ENCODE assay signal across 9 cellular contexts in genomic region chrX:73977542-73978169, GRCh38.
DNase-seq lines count a peak whose midpoint lies in the region; ATAC-seq lines count a peak whose summit lies in the region.
"Had no signal": no experiment of that assay in that cellular context is flagged by ENCODE, and none has a peak within 500 bp of the region (broad histone marks: within the 10 kb centered on the region; RNA-seq: fewer than 3 reads in every experiment).

No MANE protein-coding gene starts in this region.

- H3K4me1 ChIP-seq in HUES48 (ENCODE audit: control insufficient read depth, insufficient read depth, low read length) (peaks cover 67% of the 10 kb centered on the region), iPS-15b (ENCODE audit: control insufficient read depth, insufficient read depth, low read length) (peaks cover 28% of the 10 kb centered on the region)

- H3K4me3 ChIP-seq in HUES48 (ENCODE audit: low read depth, low read length) (peak overlapping the region; percentile 15), iPS-15b (ENCODE audit: low read depth, low read length) (peak overlapping the region; percentile 21)

- H3K9ac ChIP-seq in HUES48 (ENCODE audit: low read depth, low read length), result peak overlapping the region; percentile 23; the same call in 1 of the 2 replicates
- H3K9ac ChIP-seq in iPS-15b (ENCODE audit: low read depth, low read length), result no peak overlapping the region

- peak overlapping the region; percentile 81 for H3K27ac ChIP-seq in HUES48 (ENCODE audit: low read depth, low read length)

- H3K36me3 ChIP-seq in HUES48 (ENCODE audit: control insufficient read depth, insufficient read depth, low read length) (0 out of 2 replicates have a peak, but pooled peaks cover 2% of the 10 kb centered on the region), iPS-15b (ENCODE audit: control insufficient read depth, insufficient read depth, low read length) (no peaks in the 10 kb centered on the region)

- H3K27me3 ChIP-seq in HUES48 (ENCODE audit: control insufficient read depth, insufficient read depth, low read length), result no peaks in the 10 kb centered on the region
- no peaks in the 10 kb centered on the region for H3K27me3 ChIP-seq in iPS-15b (ENCODE audit: control insufficient read depth, insufficient read depth, low read length)

- no peak for DNase-seq in NCI-H1092 treated with DMSO at 0.1 percent for 48 hours (lab: John Stamatoyannopoulos, UW)
- DNase-seq in KG1 (lab: John Stamatoyannopoulos, UW), result no peak
- DNase-seq in germinal center (ENCODE audit: low spot score), result no peak
- no peak for DNase-seq in SIG-M5 treated with dmso at 0.1 percent for 504 hours (lab: John Stamatoyannopoulos, UW; ENCODE audit: unreplicated experiment)
- DNase-seq: kidney glomerular epithelial cell had no signal

- H3K9me3 ChIP-seq in HUES48 (ENCODE audit: control insufficient read depth, insufficient read depth, low read length) (no peaks in the 10 kb centered on the region), iPS-15b (ENCODE audit: control insufficient read depth, insufficient read depth, low read length) (no peaks in the 10 kb centered on the region)

- ATAC-seq in GM18508 (IDR thresholded peaks at IDR 0.05; ENCODE audit: insufficient read depth, unreplicated experiment) (peak; percentile 87), GM21717 (IDR thresholded peaks at IDR 0.05; ENCODE audit: unreplicated experiment) (peak; percentile 91)
